In genomic region chr17:32915108-32915700, GRCh38 we compare ENCODE assay signal across 21 cellular contexts. TPM values are rescaled to one million over a fixed set of nuclear protein-coding genes. Genes with fewer than 3 reads are reported as not detected.
DNase-seq lines count a peak whose midpoint lies in the region; ATAC-seq, FAIRE-seq and TF ChIP-seq lines count a peak whose summit lies in the region.
"Had no signal": no experiment of that assay in that cellular context is flagged by ENCODE, and none has a peak within 500 bp of the region (broad histone marks: within the 10 kb centered on the region; RNA-seq: fewer than 3 reads in every experiment).

No MANE protein-coding gene starts in this region.

- H3K9me1 ChIP-seq in K562 (ENCODE audit: control insufficient read depth, insufficient read depth, low read length), result no peaks in the 10 kb centered on the region

- H3K9ac ChIP-seq in K562 (ENCODE audit: insufficient read depth in 1 of 2, low read depth in 2 of 2, low read length in 2 of 2), result no peak overlapping the region; a peak in 1 of 4 replicates

- TF ChIP-seq POLR2A in K562 (conservative IDR thresholded peaks at IDR 0.05), result no peak

- H3K4me3 ChIP-seq in right atrium auricular region (no peak overlapping the region), K562 (no peak overlapping the region)
- H3K4me3 ChIP-seq: GM23338, PC-9, SJCRH30 had no signal

- no peaks in the 10 kb centered on the region for H4K20me1 ChIP-seq in K562 (replicated peaks; ENCODE audit: control insufficient read depth, insufficient read depth, low read length)

- H3K4me1 ChIP-seq in right atrium auricular region (no peaks in the 10 kb centered on the region), K562 (replicated peaks in 1 of 2; ENCODE audit: control insufficient read depth in 2 of 2, insufficient read depth in 2 of 2, low read length in 2 of 2) (peaks cover 20 to 55% of the 10 kb centered on the region in 2 experiments)
- H3K4me1 ChIP-seq: BE2C had no signal

- no TSS peak for BruUV-seq in K562 (replicated peaks; lab: Mats Ljungman, UMichigan)

- ATAC-seq in K562, result peak; percentile 34; the same call in 1 of the 3 replicates
- ATAC-seq in GM19328 (IDR thresholded peaks at IDR 0.05; ENCODE audit: unreplicated experiment), result no peak
- ATAC-seq: GM23338 had no signal

- H3K9me3 ChIP-seq in right atrium auricular region (no peaks in the 10 kb centered on the region), K562 (replicated peaks; ENCODE audit: control insufficient read depth, insufficient read depth, low read depth, low read length) (no peaks in the 10 kb centered on the region; the same call in 1 of the 2 replicates)
- H3K9me3 ChIP-seq: BE2C, SJCRH30 had no signal

- H3K27ac ChIP-seq in right atrium auricular region (no peak overlapping the region), K562 (ENCODE audit: extremely low read depth, low read depth, low read length) (peak overlapping the region; percentile 47; the same call in 2 of the 3 replicates)
- H3K27ac ChIP-seq: 22Rv1, HL-60, PC-9, SJCRH30 had no signal

- H3K79me2 ChIP-seq in K562 (ENCODE audit: control insufficient read depth, insufficient read depth, low read length), result no peaks in the 10 kb centered on the region

- intact Hi-C loops in cardiac septum (cut with DNase I), result no loop called here
- intact Hi-C loops in K562 (cut with micrococcal nuclease), result no loop called here

- H3K4me2 ChIP-seq in K562 (ENCODE audit: insufficient read depth, low read length), result peak overlapping the region; percentile 57; the same call in 1 of the 2 replicates
- H3K4me2 ChIP-seq: GM23338, PC-9 had no signal

- DNase-seq in DMS153 (lab: John Stamatoyannopoulos, UW) (peak; percentile 12), DMS153 treated with DMSO at 0.1 percent for 48 hours (lab: John Stamatoyannopoulos, UW; ENCODE audit: unreplicated experiment) (no peak), right atrium auricular region (ENCODE audit: low spot score) (peak; percentile 51), cardiac septum (ENCODE audit: low spot score) (no peak), K562 (ENCODE audit: extremely low read depth in 1 of 4, low spot score in 3 of 4) (peak in 2 of 4 experiments; percentile 47 to 74), MV-4-11 (lab: John Stamatoyannopoulos, UW) (no peak), NOMO-1 treated with dmso at 0.1 percent for 144 hours (lab: John Stamatoyannopoulos, UW; ENCODE audit: unreplicated experiment) (no peak)
- DNase-seq: BE2C; CD4-positive, alpha-beta T cell; DMS79 treated with DMSO at 0.1 percent for 48 hours; NCI-H1930; NCI-H524 treated with DMSO at 0.1 percent for 48 hours; PC-9; SJCRH30 had no signal

- in situ Hi-C loops in K562 (cut with MboI), result no loop called here

- peak; percentile 93 for FAIRE-seq in K562 (lab: Jason Lieb, UNC)
- FAIRE-seq: GM18507, HTR-8/SVneo had no signal

- H3K36me3 ChIP-seq in right atrium auricular region, result no peaks in the 10 kb centered on the region
- no peaks in the 10 kb centered on the region for H3K36me3 ChIP-seq in K562 (ENCODE audit: control insufficient read depth, insufficient read depth, low read length)
- H3K36me3 ChIP-seq: BE2C, SJCRH30 had no signal

- no peak; the same call in 1 of the 2 replicates for TF ChIP-seq EP300 in K562 (IDR thresholded peaks at IDR 0.05; ENCODE audit: low read length)

- CTCF ChIA-PET in K562 (lab: Yijun Ruan, JAX; ENCODE audit: low intra/inter-chr PET ratio), result no interaction called here

- 0% methylated on average over 2 of the region's 2 CpGs for WGBS in K562 (ENCODE audit: insufficient coverage, low coverage, missing lambda C conversion rate)

- H3K27me3 ChIP-seq in right atrium auricular region, result no peaks in the 10 kb centered on the region
- no peaks in the 10 kb centered on the region for H3K27me3 ChIP-seq in K562 (ENCODE audit: control insufficient read depth in 2 of 2, insufficient read depth in 2 of 2, low read length in 2 of 2)

- no peak for TF ChIP-seq RAD21 in K562 (CRISPR knock-in tag; conservative IDR thresholded peaks at IDR 0.05 in 1 of 2, IDR thresholded peaks at IDR 0.05 in 1 of 2)

- peak overlapping the region; percentile 79 for H2AFZ ChIP-seq in K562 (ENCODE audit: low read depth, low read length)
- H2AFZ ChIP-seq: GM23338, PC-9 had no signal

- POLR2A ChIA-PET in K562 (lab: Yijun Ruan, JAX), result interaction anchor here (4.8 kb wide), 1 partner anchor 14 kb away, joined by 26 read pairs; the partner anchor contains the start of gene TMEM98

- no peak for TF ChIP-seq CTCF in right atrium auricular region (IDR thresholded peaks at IDR 0.05)
- no peak for TF ChIP-seq CTCF in K562 (IDR thresholded peaks at IDR 0.05 in 2 of 3, conservative IDR thresholded peaks at IDR 0.05 in 1 of 3; ENCODE audit: insufficient read depth in 2 of 3, low read depth in 1 of 3, low read length in 3 of 3)

TF ChIP-seq in K562, 482 proteins besides CTCF, POLR2A, EP300 and RAD21 (continues in another document):
- TF ChIP-seq NFIC (IDR thresholded peaks at IDR 0.05) (peak; percentile 85), ZNF282 (CRISPR knock-in tag; IDR thresholded peaks at IDR 0.05) (no peak), SIRT6 (IDR thresholded peaks at IDR 0.05; ENCODE audit: low read depth, low read length) (no peak), ZNF586 (CRISPR knock-in tag; conservative IDR thresholded peaks at IDR 0.05) (no peak), CBFA2T3 (IDR thresholded peaks at IDR 0.05) (peak; percentile 81), HDAC2 (IDR thresholded peaks at IDR 0.05) (0 out of 2 replicates have a peak, but pooled peaks have one; percentile 34)
- TF ChIP-seq, protein P1, sequence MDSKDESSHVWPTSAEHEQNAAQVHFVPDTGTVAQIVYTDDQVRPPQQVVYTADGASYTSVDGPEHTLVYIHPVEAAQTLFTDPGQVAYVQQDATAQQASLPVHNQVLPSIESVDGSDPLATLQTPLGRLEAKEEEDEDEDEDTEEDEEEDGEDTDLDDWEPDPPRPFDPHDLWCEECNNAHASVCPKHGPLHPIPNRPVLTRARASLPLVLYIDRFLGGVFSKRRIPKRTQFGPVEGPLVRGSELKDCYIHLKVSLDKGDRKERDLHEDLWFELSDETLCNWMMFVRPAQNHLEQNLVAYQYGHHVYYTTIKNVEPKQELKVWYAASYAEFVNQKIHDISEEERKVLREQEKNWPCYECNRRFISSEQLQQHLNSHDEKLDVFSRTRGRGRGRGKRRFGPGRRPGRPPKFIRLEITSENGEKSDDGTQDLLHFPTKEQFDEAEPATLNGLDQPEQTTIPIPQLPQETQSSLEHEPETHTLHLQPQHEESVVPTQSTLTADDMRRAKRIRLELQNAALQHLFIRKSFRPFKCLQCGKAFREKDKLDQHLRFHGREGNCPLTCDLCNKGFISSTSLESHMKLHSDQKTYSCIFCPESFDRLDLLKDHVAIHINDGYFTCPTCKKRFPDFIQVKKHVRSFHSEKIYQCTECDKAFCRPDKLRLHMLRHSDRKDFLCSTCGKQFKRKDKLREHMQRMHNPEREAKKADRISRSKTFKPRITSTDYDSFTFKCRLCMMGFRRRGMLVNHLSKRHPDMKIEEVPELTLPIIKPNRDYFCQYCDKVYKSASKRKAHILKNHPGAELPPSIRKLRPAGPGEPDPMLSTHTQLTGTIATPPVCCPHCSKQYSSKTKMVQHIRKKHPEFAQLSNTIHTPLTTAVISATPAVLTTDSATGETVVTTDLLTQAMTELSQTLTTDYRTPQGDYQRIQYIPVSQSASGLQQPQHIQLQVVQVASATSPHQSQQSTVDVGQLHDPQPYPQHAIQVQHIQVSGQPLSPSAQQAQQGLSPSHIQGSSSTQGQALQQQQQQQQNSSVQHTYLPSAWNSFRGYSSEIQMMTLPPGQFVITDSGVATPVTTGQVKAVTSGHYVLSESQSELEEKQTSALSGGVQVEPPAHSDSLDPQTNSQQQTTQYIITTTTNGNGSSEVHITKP (IDR thresholded peaks at IDR 0.05; ENCODE audit: partially characterized antibody), result no peak

RNA-seq across cellular contexts. Expression of gene TMEM98, which starts 12.7 kb away (rescaled TPM):
- total RNA-seq in right atrium auricular region (100 to 1,000 TPM in 1 of 2 donors, 10 to 100 TPM in 1; 43.0 to 117 TPM), cardiac septum (12.9 TPM), K562 (2014; rRNA removed) (51.6 and 66.7 TPM in 2 replicates), K562 (2014; rRNA removed; fragmentation: Illumina TruSeq; extraction: Trizol) (29.8 and 38.8 TPM in 2 replicates), K562 (2015; rRNA removed; fragmentation: Illumina TruSeq; extraction: Trizol) (33.1 and 33.5 TPM in 2 replicates), K562 (2021) (58.4 and 60.2 TPM in 2 replicates)
- 71.8 and 172 TPM in 2 replicates for total RNA-seq in K562 (2011; cell fraction: chromatin; rRNA removed; ENCODE audit: low replicate concordance)
- 232 and 247 TPM in 2 replicates for total RNA-seq in K562 (2011; cell fraction: nucleolus; rRNA removed)
- 162 and 166 TPM in 2 replicates for total RNA-seq in K562 (2011; cell fraction: nucleoplasm; rRNA removed)
- polyA plus RNA-seq in K562 (2011; rRNA removed) (85.5 and 164 TPM in 2 replicates), K562 (2014; fragmentation: Illumina TruSeq; extraction: Trizol) (75.8 and 87.3 TPM in 2 replicates), K562 (2014; fragmentation: Nextera tagmentation; extraction: Ambion mirVana) (100 to 1,000 TPM; 112 to 115 TPM), K562 (2014; rRNA removed) (84.7 and 92.1 TPM in 2 replicates)
- 167 and 362 TPM in 2 replicates for polyA plus RNA-seq in K562 (2011; cell fraction: cytosol; rRNA removed)
- polyA plus RNA-seq in K562 (2011; cell fraction: nucleus; rRNA removed), result 87.5 and 178 TPM in 2 replicates
- 75.0 and 83.8 TPM in 2 replicates for polyA plus RNA-seq in K562 (2012)
- 48.5 and 125 TPM in 2 replicates for polyA minus RNA-seq in K562 (2011; rRNA and poly(A)+ RNA removed)
- polyA minus RNA-seq in K562 (2011; cell fraction: cytosol; rRNA and poly(A)+ RNA removed), result 32.2 and 69.1 TPM in 2 replicates
- 18.9 and 23.7 TPM in 2 replicates for polyA minus RNA-seq in K562 (2011; cell fraction: nucleus; rRNA and poly(A)+ RNA removed)
- total RNA-seq: CD4-positive, alpha-beta T cell; PC-9 had no signal
- polyA plus RNA-seq: IgD-negative memory B cell had no signal

RNA-seq across cellular contexts. Expression of gene MYO1D, which starts 38.3 kb away (rescaled TPM):
- 10 to 100 TPM; 21.9 to 25.1 TPM for total RNA-seq in right atrium auricular region
- total RNA-seq in cardiac septum, result 18.9 TPM
- total RNA-seq in K562 (2011; cell fraction: chromatin; rRNA removed; ENCODE audit: low replicate concordance), result 172 and 277 TPM in 2 replicates
- total RNA-seq in K562 (2011; cell fraction: nucleolus; rRNA removed), result 94.2 and 97.4 TPM in 2 replicates
- 114 and 123 TPM in 2 replicates for total RNA-seq in K562 (2011; cell fraction: nucleoplasm; rRNA removed)
- 34.9 and 39.5 TPM in 2 replicates for total RNA-seq in K562 (2014; rRNA removed)
- total RNA-seq in K562 (2014; rRNA removed; fragmentation: Illumina TruSeq; extraction: Trizol), result 46.2 and 46.3 TPM in 2 replicates
- 44.6 and 45.4 TPM in 2 replicates for total RNA-seq in K562 (2015; rRNA removed; fragmentation: Illumina TruSeq; extraction: Trizol)
- total RNA-seq in K562 (2021), result 50.7 and 60.2 TPM in 2 replicates
- 26.4 and 71.2 TPM in 2 replicates for polyA plus RNA-seq in K562 (2011; rRNA removed)
- polyA plus RNA-seq in K562 (2011; cell fraction: cytosol; rRNA removed), result 26.0 and 47.6 TPM in 2 replicates
- 20.8 and 29.6 TPM in 2 replicates for polyA plus RNA-seq in K562 (2011; cell fraction: nucleus; rRNA removed)
- 52.4 and 65.3 TPM in 2 replicates for polyA plus RNA-seq in K562 (2012)
- 50.3 and 68.1 TPM in 2 replicates for polyA plus RNA-seq in K562 (2014; fragmentation: Illumina TruSeq; extraction: Trizol)
- polyA plus RNA-seq in K562 (2014; fragmentation: Nextera tagmentation; extraction: Ambion mirVana), result 1 to 10 TPM; 2.1 to 2.6 TPM
- polyA plus RNA-seq in K562 (2014; rRNA removed), result 30.5 and 31.0 TPM in 2 replicates
- 67.1 and 142 TPM in 2 replicates for polyA minus RNA-seq in K562 (2011; rRNA and poly(A)+ RNA removed)
- 34.9 and 59.8 TPM in 2 replicates for polyA minus RNA-seq in K562 (2011; cell fraction: cytosol; rRNA and poly(A)+ RNA removed)
- polyA minus RNA-seq in K562 (2011; cell fraction: nucleus; rRNA and poly(A)+ RNA removed), result 57.5 and 69.2 TPM in 2 replicates

Comparison
In these comparisons a context has a peak if more than half of its experiments do, and no peak if none do; other contexts are left out.
1. DNase-seq: peak in DMS153 (single experiment) and right atrium auricular region (single experiment); none in DMS153 treated with DMSO at 0.1 percent for 48 hours (single experiment), cardiac septum (single experiment), MV-4-11 (single experiment) and NOMO-1 treated with dmso at 0.1 percent for 144 hours (single experiment).